16 cellular contexts compared by ENCODE assay signal in the genomic region with DNA sequence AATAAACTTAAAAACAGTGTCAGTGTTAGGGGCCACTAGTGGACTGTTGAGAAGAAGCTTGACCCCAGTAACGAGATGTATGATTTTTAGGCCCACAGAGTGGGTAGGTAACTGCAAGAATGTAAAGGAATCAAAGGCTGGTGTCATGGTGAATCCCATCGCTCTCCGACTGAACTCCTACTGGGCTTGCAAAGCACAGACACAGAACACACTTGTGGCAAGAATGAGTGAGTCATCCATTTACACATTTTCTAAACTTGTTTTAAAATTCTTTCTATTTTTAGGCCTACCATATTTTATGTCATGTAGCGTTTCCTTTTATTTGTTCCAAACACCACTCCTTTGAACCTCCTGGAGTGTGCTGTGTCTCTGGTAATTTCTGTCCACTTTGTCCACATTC. TPM values are rescaled to one million over a fixed set of nuclear protein-coding genes. Genes with fewer than 3 reads are reported as not detected.
DNase-seq lines count a peak whose midpoint lies in the region; ATAC-seq, FAIRE-seq and TF ChIP-seq lines count a peak whose summit lies in the region.
"Not testable (repeated sequence)": the region's sequence is repeated elsewhere in the genome, so short reads cannot be mapped to it uniquely, and the experiment has no call there.
"Had no signal": no experiment of that assay in that cellular context is flagged by ENCODE, and none has a peak within 500 bp of the region (broad histone marks: within the 10 kb centered on the region; RNA-seq: fewer than 3 reads in every experiment).

No MANE protein-coding gene starts in this region.

- not testable (repeated sequence) for H4K8ac ChIP-seq in IMR-90 (ENCODE audit: low read depth in 2 of 2, low read length in 2 of 2)

- TF ChIP-seq CTCF in IMR-90 (conservative IDR thresholded peaks at IDR 0.05; ENCODE audit: low read depth, low read length); gastroesophageal sphincter (IDR thresholded peaks at IDR 0.05); left lung (IDR thresholded peaks at IDR 0.05); omental fat pad (IDR thresholded peaks at IDR 0.05); thoracic aorta (IDR thresholded peaks at IDR 0.05): not testable (repeated sequence)

- H3K27ac ChIP-seq in IMR-90 (ENCODE audit: insufficient read depth, low read length); left lung; thoracic aorta: not testable (repeated sequence)
- H3K27ac ChIP-seq in gastroesophageal sphincter, result peak overlapping the region in 1 of 4 donors; percentile 73

- H3K36me3 ChIP-seq in IMR-90 (ENCODE audit: control insufficient read depth, insufficient read depth, low read length); gastroesophageal sphincter; left lung; thoracic aorta: not testable (repeated sequence)

- dilution Hi-C loops in IMR-90 (cut with HindIII; ENCODE audit: low sequenced_read_pairs, unreplicated experiment), result not testable (repeated sequence)

- not testable (repeated sequence) for H4K91ac ChIP-seq in IMR-90 (ENCODE audit: insufficient read depth, low read depth, low read length)

- H4K20me1 ChIP-seq in IMR-90 (ENCODE audit: insufficient read depth, low read length), result not testable (repeated sequence)

- not testable (repeated sequence) for H3K9me1 ChIP-seq in IMR-90 (ENCODE audit: insufficient read depth, low read length)

- H3K4ac ChIP-seq in IMR-90 (ENCODE audit: low read depth, low read length), result not testable (repeated sequence)

- not testable (repeated sequence) for H2AK9ac ChIP-seq in IMR-90 (replicated peaks; ENCODE audit: low read depth, low read length, poor library complexity)

- WGBS in IMR-90 (ENCODE audit: extremely low coverage in 2 of 2, insufficient read length in 1 of 2), 2 experiments, result no CpG with 5 or more reads among the region's 4 CpGs
- WGBS in gastroesophageal sphincter (ENCODE audit: low coverage in 1 of 2), 2 donors, result no CpG with 5 or more reads among the region's 4 CpGs

- H3K9ac ChIP-seq in IMR-90 (ENCODE audit: low read depth, low read length), result not testable (repeated sequence)

- H3K4me2 ChIP-seq in IMR-90 (ENCODE audit: low read depth, low read length), result not testable (repeated sequence)

- TF ChIP-seq RAD21 in IMR-90 (IDR thresholded peaks at IDR 0.05; ENCODE audit: low read length), result not testable (repeated sequence)

- not testable (repeated sequence) for H4K5ac ChIP-seq in IMR-90 (ENCODE audit: low read depth, low read length)

- H3K56ac ChIP-seq in IMR-90 (ENCODE audit: extremely low read depth, insufficient read depth, low read length), result not testable (repeated sequence)

- H2AK5ac ChIP-seq in IMR-90 (ENCODE audit: low read depth, low read length), result not testable (repeated sequence)

- intact Hi-C loops in IMR-90 (cut with micrococcal nuclease); left lung (cut with DNase I): not testable (repeated sequence)

- CTCF ChIA-PET in IMR-90 (lab: Yijun Ruan, JAX), result not testable (repeated sequence)

- ATAC-seq in IMR-90 (ENCODE audit: low read depth), result peak; percentile 56
- peak; percentile 44 for ATAC-seq in SK-N-SH treated with all-trans-retinoic acid at 6 μM for 48 hours
- peak; percentile 80 for ATAC-seq in gastroesophageal sphincter
- peak; percentile 5 for ATAC-seq in left lung
- ATAC-seq in omental fat pad (ENCODE audit: low FRiP score), result peak; percentile 42
- peak; percentile 26 for ATAC-seq in thoracic aorta (ENCODE audit: insufficient number of reproducible peaks, low FRiP score, low read depth)

- POLR2A ChIA-PET in IMR-90 (lab: Charles Lee; ENCODE audit: unreplicated experiment), result not testable (repeated sequence)

- H2BK120ac ChIP-seq in IMR-90 (ENCODE audit: low read depth, low read length), result 0 out of 2 replicates have a peak overlapping the region, but pooled peaks have one; percentile 32

- not testable (repeated sequence) for H3K27me3 ChIP-seq in IMR-90 (ENCODE audit: control insufficient read depth, insufficient read depth, low read length); gastroesophageal sphincter; left lung; thoracic aorta (replicated peaks; ENCODE audit: insufficient read depth)

- peak overlapping the region; percentile 39 for H2BK5ac ChIP-seq in IMR-90 (ENCODE audit: low read depth, low read length, poor library complexity, severe bottlenecking)

- not testable (repeated sequence) for H3K14ac ChIP-seq in IMR-90 (replicated peaks; ENCODE audit: low read depth, low read length)

- not testable (repeated sequence) for TF ChIP-seq EP300 in gastroesophageal sphincter (IDR thresholded peaks at IDR 0.05)

- H3K4me1 ChIP-seq in IMR-90 (ENCODE audit: control insufficient read depth, insufficient read depth, low read length); gastroesophageal sphincter; left lung; thoracic aorta (ENCODE audit: control insufficient read depth in 1 of 2, low read depth in 2 of 2): not testable (repeated sequence)

- H3K9me3 ChIP-seq in IMR-90 (ENCODE audit: control insufficient read depth, insufficient read depth, low read length); gastroesophageal sphincter; left lung; thoracic aorta: not testable (repeated sequence)

- not testable (repeated sequence) for H2BK20ac ChIP-seq in IMR-90 (ENCODE audit: low read depth, low read length)

- not testable (repeated sequence) for BruUV-seq in IMR-90 (replicated peaks; lab: Mats Ljungman, UMichigan)

- not testable (repeated sequence) for TF ChIP-seq POLR2A in IMR-90 (IDR thresholded peaks at IDR 0.05; ENCODE audit: low read depth, low read length); gastroesophageal sphincter (IDR thresholded peaks at IDR 0.05)

- H3K18ac ChIP-seq in IMR-90 (ENCODE audit: low read depth, low read length), result not testable (repeated sequence)

- FAIRE-seq in RCC 7860 (lab: Jason Lieb, UNC), result peak; percentile 91
- peak; percentile 80 for FAIRE-seq in endometrium (lab: Jason Lieb, UNC)

- H2BK15ac ChIP-seq in IMR-90 (ENCODE audit: low read depth, low read length), result not testable (repeated sequence)

- in situ Hi-C loops in IMR-90 (cut with MboI; ENCODE audit: low sequenced_read_pairs), result not testable (repeated sequence)

- not testable (repeated sequence) for H3K79me1 ChIP-seq in IMR-90 (ENCODE audit: low read depth in 1 of 2, low read length in 2 of 2)

- H2AFZ ChIP-seq in IMR-90 (replicated peaks; ENCODE audit: low read length, poor library complexity), result not testable (repeated sequence)

- H3K23ac ChIP-seq in IMR-90 (ENCODE audit: low read depth, low read length), result not testable (repeated sequence)

- H3K4me3 ChIP-seq in IMR-90 (ENCODE audit: insufficient read depth, low read depth, low read length); gastroesophageal sphincter; left lung; thoracic aorta: not testable (repeated sequence)

- DNase-seq in IMR-90; RCC 7860 (ENCODE audit: low spot score); left lung; omental fat pad (ENCODE audit: low spot score); thoracic aorta (ENCODE audit: low spot score): not testable (repeated sequence)

RNA-seq across cellular contexts. Expression of gene TRIM43, which starts 51.1 kb away (rescaled TPM):
- not detected in 2 replicates for total RNA-seq in IMR-90 (2012; rRNA removed)
- not detected in 2 replicates for polyA plus RNA-seq in IMR-90 (2012; rRNA removed)
- polyA plus RNA-seq in IMR-90 (2012; cell fraction: cytosol; rRNA removed), result not detected in 2 replicates
- not detected in 2 replicates for polyA plus RNA-seq in IMR-90 (2012; cell fraction: nucleus; rRNA removed; ENCODE audit: low replicate concordance)
- not detected for total RNA-seq in gastroesophageal sphincter
- not detected for total RNA-seq in left lung
- not detected for total RNA-seq in omental fat pad
- not detected for total RNA-seq in thoracic aorta
- total RNA-seq: A673; CD4-positive, alpha-beta memory T cell; CD4-positive, CD25-positive, alpha-beta regulatory T cell; CD8-positive, alpha-beta memory T cell; Daoy; GM12878 had no signal
- polyA plus RNA-seq: AG04450; CD14-positive monocyte; CD4-positive, alpha-beta memory T cell; CD4-positive, CD25-positive, alpha-beta regulatory T cell; CD8-positive, alpha-beta memory T cell; GM12878 had no signal

Comparison
In these comparisons a context has a peak if more than half of its experiments do, and no peak if none do; other contexts are left out.
1. ATAC-seq: peak in every context shown above with its lines; median percentile 80 in gastroesophageal sphincter; 56 in IMR-90; 44 in SK-N-SH treated with all-trans-retinoic acid at 6 μM for 48 hours; 42 in omental fat pad; 26 in thoracic aorta; 5 in left lung.